In the genomic region with DNA sequence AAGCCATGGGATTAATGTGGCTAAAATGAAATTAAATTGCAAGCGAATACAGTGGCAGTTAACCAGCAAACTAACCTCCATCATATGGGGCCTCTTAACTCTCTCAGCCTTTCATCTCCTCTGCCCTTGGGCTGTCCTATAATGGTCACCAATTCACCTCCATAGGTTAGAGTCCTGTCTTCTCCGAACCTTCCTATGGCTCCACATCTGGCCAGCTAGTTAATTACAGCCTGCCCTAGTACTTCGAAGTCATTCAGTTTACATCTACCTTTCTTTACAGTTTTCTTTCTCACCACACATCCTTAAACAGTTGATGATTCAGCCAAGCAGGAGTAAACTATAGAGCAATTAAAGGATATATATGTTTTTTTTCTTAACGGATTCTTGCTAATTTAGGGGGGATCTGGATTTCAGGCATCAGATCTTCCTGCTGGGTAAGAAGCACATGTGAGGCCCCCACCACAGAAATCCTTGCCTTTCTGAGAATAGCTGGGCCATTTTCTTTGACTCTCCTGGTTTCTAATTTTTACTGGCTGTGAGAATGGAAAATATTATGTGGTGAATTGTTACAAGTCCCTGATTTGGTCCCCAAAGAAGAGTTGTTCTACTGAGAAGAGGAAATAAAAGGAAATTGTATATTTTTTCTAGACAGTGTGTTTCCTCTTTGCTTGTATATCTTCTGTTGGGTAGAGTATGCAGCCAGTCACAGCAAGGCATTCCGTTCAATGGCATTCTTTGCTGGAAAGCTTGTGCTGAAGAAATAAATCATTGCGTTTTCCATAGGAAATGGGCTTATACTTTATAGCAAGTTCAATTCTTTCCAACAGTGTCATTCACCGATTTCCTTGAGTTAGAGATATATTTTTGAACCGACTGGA, we compare ENCODE assay signal across 3 cellular contexts.
TF ChIP-seq lines count a peak whose summit lies in the region.

No MANE protein-coding gene starts in this region.

TF ChIP-seq in A549, 52 proteins besides CTCF, POLR2A, EP300 and RAD21:
- TF ChIP-seq, protein P1, sequence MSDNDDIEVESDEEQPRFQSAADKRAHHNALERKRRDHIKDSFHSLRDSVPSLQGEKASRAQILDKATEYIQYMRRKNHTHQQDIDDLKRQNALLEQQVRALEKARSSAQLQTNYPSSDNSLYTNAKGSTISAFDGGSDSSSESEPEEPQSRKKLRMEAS (IDR thresholded peaks at IDR 0.05): no peak
- TF ChIP-seq HDAC2 (IDR thresholded peaks at IDR 0.05) (no peak), HOXB13 (CRISPR knock-in tag; IDR thresholded peaks at IDR 0.05; ENCODE audit: low read depth) (no peak), MAZ (IDR thresholded peaks at IDR 0.05; ENCODE audit: borderline replicate concordance, low read depth, low read length) (no peak), POLR2AphosphoS2 (conservative IDR thresholded peaks at IDR 0.05; ENCODE audit: low read length) (no peak), FOXS1 (CRISPR knock-in tag; IDR thresholded peaks at IDR 0.05) (no peak)

TF ChIP-seq in IMR-90, 13 proteins besides CTCF, POLR2A, EP300 and RAD21:
- TF ChIP-seq RCOR1 (IDR thresholded peaks at IDR 0.05; ENCODE audit: insufficient replicate concordance, low read length) (no peak), MXI1 (IDR thresholded peaks at IDR 0.05; ENCODE audit: borderline replicate concordance, low read depth, low read length) (no peak), NFE2L2 (IDR thresholded peaks at IDR 0.05; ENCODE audit: low read depth, low read length) (no peak), RFX5 (IDR thresholded peaks at IDR 0.05; ENCODE audit: low read depth, low read length) (no peak), CHD1 (IDR thresholded peaks at IDR 0.05; ENCODE audit: low read depth, low read length) (no peak), CEBPB (IDR thresholded peaks at IDR 0.05; ENCODE audit: low read depth, low read length) (no peak), SMC3 (IDR thresholded peaks at IDR 0.05; ENCODE audit: low read depth, low read length) (no peak)
- TF ChIP-seq, protein P2, sequence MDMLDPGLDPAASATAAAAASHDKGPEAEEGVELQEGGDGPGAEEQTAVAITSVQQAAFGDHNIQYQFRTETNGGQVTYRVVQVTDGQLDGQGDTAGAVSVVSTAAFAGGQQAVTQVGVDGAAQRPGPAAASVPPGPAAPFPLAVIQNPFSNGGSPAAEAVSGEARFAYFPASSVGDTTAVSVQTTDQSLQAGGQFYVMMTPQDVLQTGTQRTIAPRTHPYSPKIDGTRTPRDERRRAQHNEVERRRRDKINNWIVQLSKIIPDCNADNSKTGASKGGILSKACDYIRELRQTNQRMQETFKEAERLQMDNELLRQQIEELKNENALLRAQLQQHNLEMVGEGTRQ (IDR thresholded peaks at IDR 0.05; ENCODE audit: low read depth, low read length): no peak
- TF ChIP-seq, protein P3, sequence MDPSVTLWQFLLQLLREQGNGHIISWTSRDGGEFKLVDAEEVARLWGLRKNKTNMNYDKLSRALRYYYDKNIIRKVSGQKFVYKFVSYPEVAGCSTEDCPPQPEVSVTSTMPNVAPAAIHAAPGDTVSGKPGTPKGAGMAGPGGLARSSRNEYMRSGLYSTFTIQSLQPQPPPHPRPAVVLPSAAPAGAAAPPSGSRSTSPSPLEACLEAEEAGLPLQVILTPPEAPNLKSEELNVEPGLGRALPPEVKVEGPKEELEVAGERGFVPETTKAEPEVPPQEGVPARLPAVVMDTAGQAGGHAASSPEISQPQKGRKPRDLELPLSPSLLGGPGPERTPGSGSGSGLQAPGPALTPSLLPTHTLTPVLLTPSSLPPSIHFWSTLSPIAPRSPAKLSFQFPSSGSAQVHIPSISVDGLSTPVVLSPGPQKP (IDR thresholded peaks at IDR 0.05; ENCODE audit: borderline replicate concordance, low read depth, low read length): no peak

TF ChIP-seq in K562, 482 proteins besides CTCF, POLR2A, EP300 and RAD21:
- TF ChIP-seq SAFB (IDR thresholded peaks at IDR 0.05; ENCODE audit: borderline replicate concordance, low read depth, low read length) (no peak), HNRNPH1 (optimal IDR thresholded peaks at IDR 0.05; ENCODE audit: low read depth, low read length) (no peak), ZNF282 (CRISPR knock-in tag; IDR thresholded peaks at IDR 0.05) (no peak), ZNF239 (CRISPR knock-in tag; IDR thresholded peaks at IDR 0.05) (no peak), KLF6 (CRISPR knock-in tag; IDR thresholded peaks at IDR 0.05; ENCODE audit: borderline replicate concordance) (no peak), ZNF174 (CRISPR knock-in tag; IDR thresholded peaks at IDR 0.05) (no peak), BHLHE40 (IDR thresholded peaks at IDR 0.05; ENCODE audit: low read length) (no peak)
- TF ChIP-seq, protein P4, sequence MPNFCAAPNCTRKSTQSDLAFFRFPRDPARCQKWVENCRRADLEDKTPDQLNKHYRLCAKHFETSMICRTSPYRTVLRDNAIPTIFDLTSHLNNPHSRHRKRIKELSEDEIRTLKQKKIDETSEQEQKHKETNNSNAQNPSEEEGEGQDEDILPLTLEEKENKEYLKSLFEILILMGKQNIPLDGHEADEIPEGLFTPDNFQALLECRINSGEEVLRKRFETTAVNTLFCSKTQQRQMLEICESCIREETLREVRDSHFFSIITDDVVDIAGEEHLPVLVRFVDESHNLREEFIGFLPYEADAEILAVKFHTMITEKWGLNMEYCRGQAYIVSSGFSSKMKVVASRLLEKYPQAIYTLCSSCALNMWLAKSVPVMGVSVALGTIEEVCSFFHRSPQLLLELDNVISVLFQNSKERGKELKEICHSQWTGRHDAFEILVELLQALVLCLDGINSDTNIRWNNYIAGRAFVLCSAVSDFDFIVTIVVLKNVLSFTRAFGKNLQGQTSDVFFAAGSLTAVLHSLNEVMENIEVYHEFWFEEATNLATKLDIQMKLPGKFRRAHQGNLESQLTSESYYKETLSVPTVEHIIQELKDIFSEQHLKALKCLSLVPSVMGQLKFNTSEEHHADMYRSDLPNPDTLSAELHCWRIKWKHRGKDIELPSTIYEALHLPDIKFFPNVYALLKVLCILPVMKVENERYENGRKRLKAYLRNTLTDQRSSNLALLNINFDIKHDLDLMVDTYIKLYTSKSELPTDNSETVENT (CRISPR knock-in tag; IDR thresholded peaks at IDR 0.05): no peak
- TF ChIP-seq, protein P5, sequence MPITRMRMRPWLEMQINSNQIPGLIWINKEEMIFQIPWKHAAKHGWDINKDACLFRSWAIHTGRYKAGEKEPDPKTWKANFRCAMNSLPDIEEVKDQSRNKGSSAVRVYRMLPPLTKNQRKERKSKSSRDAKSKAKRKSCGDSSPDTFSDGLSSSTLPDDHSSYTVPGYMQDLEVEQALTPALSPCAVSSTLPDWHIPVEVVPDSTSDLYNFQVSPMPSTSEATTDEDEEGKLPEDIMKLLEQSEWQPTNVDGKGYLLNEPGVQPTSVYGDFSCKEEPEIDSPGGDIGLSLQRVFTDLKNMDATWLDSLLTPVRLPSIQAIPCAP (CRISPR knock-in tag; IDR thresholded peaks at IDR 0.05; ENCODE audit: borderline replicate concordance): no peak
